ENCODE assay signal across 20 cellular contexts in the genomic region with DNA sequence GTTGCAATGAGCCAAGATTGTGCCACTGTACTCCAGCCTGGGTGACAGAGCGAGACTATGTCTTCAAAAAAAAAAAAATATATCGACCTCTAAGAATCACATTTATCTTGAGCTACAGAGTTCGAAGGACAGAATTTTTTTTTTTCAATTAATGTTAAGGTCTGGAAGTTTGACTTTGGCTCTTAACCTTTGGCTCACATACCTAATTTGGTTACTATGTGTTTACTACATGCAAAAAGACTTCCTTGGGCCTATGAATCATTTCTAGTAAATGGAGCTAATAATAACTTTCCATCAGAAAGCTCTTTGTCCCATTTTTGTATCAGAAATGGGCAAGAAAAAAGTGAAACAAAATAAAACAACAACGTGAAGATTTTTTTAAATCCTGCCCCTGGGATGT.
DNase-seq lines count a peak whose midpoint lies in the region; FAIRE-seq and TF ChIP-seq lines count a peak whose summit lies in the region.
"Had no signal": no experiment of that assay in that cellular context is flagged by ENCODE, and none has a peak within 500 bp of the region (broad histone marks: within the 10 kb centered on the region; RNA-seq: fewer than 3 reads in every experiment).

No MANE protein-coding gene starts in this region.

- H3K27me3 Mint-ChIP-seq in nephron progenitor cell (ENCODE audit: low read depth, poor library complexity) = no peaks in the 10 kb centered on the region
- H3K27me3 Mint-ChIP-seq: CD4-positive, alpha-beta T cell had no signal

- no peak overlapping the region for H3K4me3 ChIP-seq in small intestine (ENCODE audit: low read depth in 1 of 2, low read length in 2 of 2)
- H3K4me3 ChIP-seq: heart right ventricle, tibial nerve had no signal

- no peaks in the 10 kb centered on the region for H3K27me3 ChIP-seq in small intestine (ENCODE audit: control insufficient read depth in 2 of 2, insufficient read depth in 2 of 2, low read length in 2 of 2)
- H3K27me3 ChIP-seq: heart right ventricle, tibial nerve had no signal

- no peak overlapping the region for H3K27ac ChIP-seq in small intestine (ENCODE audit: low read depth in 1 of 2, low read length in 1 of 2)

- 37 to 69% (median 62%) methylated on average over 4 of the region's 4 CpGs for WGBS in small intestine, 3 donors

- no peaks in the 10 kb centered on the region for H3K9me3 ChIP-seq in small intestine (ENCODE audit: control insufficient read depth, low read depth)
- H3K9me3 ChIP-seq: heart right ventricle, tibial nerve had no signal

- no peaks in the 10 kb centered on the region for H3K4me1 ChIP-seq in small intestine (ENCODE audit: control insufficient read depth in 2 of 2, insufficient read depth in 1 of 2, low read depth in 1 of 2, low read length in 1 of 2)

- no peak overlapping the region for H3K4me3 Mint-ChIP-seq in nephron progenitor cell
- H3K4me3 Mint-ChIP-seq: CD4-positive, alpha-beta T cell; mesothelial cell of epicardium had no signal

- H3K27ac Mint-ChIP-seq in nephron progenitor cell = no peak overlapping the region
- H3K27ac Mint-ChIP-seq: CD4-positive, alpha-beta T cell; mesothelial cell of epicardium had no signal

- no peak for FAIRE-seq in small intestine (lab: Jason Lieb, UNC)
- FAIRE-seq: kidney had no signal

- TF ChIP-seq CTCF in nephron progenitor cell (IDR thresholded peaks at IDR 0.05) = no peak

- no peaks in the 10 kb centered on the region for H3K9me3 Mint-ChIP-seq in nephron progenitor cell
- H3K9me3 Mint-ChIP-seq: CD4-positive, alpha-beta T cell; mesothelial cell of epicardium had no signal

- H3K4me1 Mint-ChIP-seq in nephron progenitor cell = peaks cover 30% of the 10 kb centered on the region

- DNase-seq in GM03348 (ENCODE audit: low spot score) = peak; percentile 58
- peak; percentile 53 for DNase-seq in RPMI7951 (ENCODE audit: low read depth)
- DNase-seq in fibroblast of peridontal ligament (ENCODE audit: extremely low read depth) = peak; percentile 33
- peak; percentile 19 for DNase-seq in small intestine
- DNase-seq in nephron progenitor cell = no peak
- no peak for DNase-seq in stimulated activated CD8-positive, alpha-beta memory T cell treated with anti-CD3 and anti-CD28 coated beads, Interleukin-4, amount 100 ng/mL, for 48 hours
- DNase-seq in NCI-H1105 treated with DMSO at 0.1 percent for 48 hours (lab: John Stamatoyannopoulos, UW) = no peak
- DNase-seq: activated effector memory CD4-positive, alpha-beta T cell treated with Interleukin-2 at 50 U/mL for 16 hours; amniotic stem cell; CD4-positive, alpha-beta T cell; DMS79 treated with DMSO at 0.1 percent for 48 hours; heart right ventricle; Karpas-422; kidney; NCI-H146; NK-92 treated with Interleukin-12 subunit alpha and Interleukin-12 subunit beta, amount 100 ng/mL, for 24 hours; right cardiac atrium; Right ventricle myocardium superior had no signal

- no peaks in the 10 kb centered on the region for H3K36me3 ChIP-seq in small intestine (ENCODE audit: control insufficient read depth in 2 of 2, insufficient read depth in 2 of 2, low read length in 2 of 2)
- H3K36me3 ChIP-seq: heart right ventricle, tibial nerve had no signal

- no peaks in the 10 kb centered on the region for H3K36me3 Mint-ChIP-seq in nephron progenitor cell (ENCODE audit: low read depth)
- H3K36me3 Mint-ChIP-seq: mesothelial cell of epicardium had no signal

Comparison
In these comparisons a context has a peak if more than half of its experiments do, and no peak if none do; other contexts are left out.
1. DNase-seq: peak in GM03348 (single experiment), RPMI7951 (single experiment), fibroblast of peridontal ligament (single experiment) and small intestine (single experiment); none in nephron progenitor cell (single experiment), stimulated activated CD8-positive, alpha-beta memory T cell treated with anti-CD3 and anti-CD28 coated beads, Interleukin-4, amount 100 ng/mL, for 48 hours (single experiment) and NCI-H1105 treated with DMSO at 0.1 percent for 48 hours (single experiment).